In genomic region chr7:100352984-100353684, GRCh38 we compare ENCODE assay signal across 15 cellular contexts. TPM values are rescaled to one million over a fixed set of nuclear protein-coding genes. Genes with fewer than 3 reads are reported as not detected.
DNase-seq lines count a peak whose midpoint lies in the region; ATAC-seq and TF ChIP-seq lines count a peak whose summit lies in the region.
"Had no signal": no experiment of that assay in that cellular context is flagged by ENCODE, and none has a peak within 500 bp of the region (broad histone marks: within the 10 kb centered on the region; RNA-seq: fewer than 3 reads in every experiment).

No MANE protein-coding gene starts in this region.

- intact Hi-C loops in activated naive CD4-positive, alpha-beta T cell treated with anti-CD3 and anti-CD28 coated beads for 36 hours (cut with micrococcal nuclease), result no loop called here
- intact Hi-C loops in testis (cut with DNase I; ENCODE audit: low total_unique reads), result no loop called here

- peaks cover 28% of the 10 kb centered on the region for H3K4me1 Mint-ChIP-seq in activated naive CD4-positive, alpha-beta T cell treated with anti-CD3 and anti-CD28 coated beads for 36 hours (ENCODE audit: low read depth)
- H3K4me1 Mint-ChIP-seq in activated CD8-positive, alpha-beta T cell treated with anti-CD3 and anti-CD28 coated beads, Interleukin-2, amount 10 ng/mL, durations not matched to agents 7 days and 5 days (ENCODE audit: low read depth), result peaks cover 44% of the 10 kb centered on the region
- peaks cover 13 to 26% (median 20%) of the 10 kb centered on the region in 3 donors for H3K4me1 Mint-ChIP-seq in naive B cell
- H3K4me1 Mint-ChIP-seq in osteocyte (ENCODE audit: unreplicated experiment), result no peaks in the 10 kb centered on the region

- TF ChIP-seq POLR2A in testis (IDR thresholded peaks at IDR 0.05), result no peak

- DNase-seq in activated naive CD4-positive, alpha-beta T cell treated with anti-CD3 and anti-CD28 coated beads, Interleukin-2, amount 50 U/mL, for 72 hours (ENCODE audit: low spot score in 2 of 2), result no peak
- DNase-seq in activated naive CD4-positive, alpha-beta T cell treated with anti-CD3 and anti-CD28 coated beads for 36 hours, result no peak
- DNase-seq in activated CD8-positive, alpha-beta T cell treated with anti-CD3 and anti-CD28 coated beads, Interleukin-2, amount 10 ng/mL, durations not matched to agents 7 days and 5 days, result no peak
- DNase-seq in naive B cell, result no peak
- no peak for DNase-seq in testis
- DNase-seq in osteocyte (ENCODE audit: extremely low spot score, unreplicated experiment), result no peak
- no peak for DNase-seq in NCI-H510A treated with DMSO at 0.1 percent for 48 hours (lab: John Stamatoyannopoulos, UW)
- DNase-seq in COR-L47 (lab: John Stamatoyannopoulos, UW), result no peak
- DNase-seq: GF-D8, GOT3, NCI-H1694 treated with DMSO at 0.1 percent for 48 hours, NCI-H446 treated with DMSO at 0.1 percent for 48 hours, T-helper 9 cell had no signal

- peaks cover 0 to 7% of the 10 kb centered on the region in 2 donors for H3K36me3 Mint-ChIP-seq in activated naive CD4-positive, alpha-beta T cell treated with anti-CD3 and anti-CD28 coated beads, Interleukin-2, amount 50 U/mL, for 72 hours
- peaks cover 32% of the 10 kb centered on the region for H3K36me3 Mint-ChIP-seq in activated naive CD4-positive, alpha-beta T cell treated with anti-CD3 and anti-CD28 coated beads for 36 hours (ENCODE audit: low read depth)
- peaks cover 55% of the 10 kb centered on the region for H3K36me3 Mint-ChIP-seq in activated CD8-positive, alpha-beta T cell treated with anti-CD3 and anti-CD28 coated beads, Interleukin-2, amount 10 ng/mL, durations not matched to agents 7 days and 5 days (ENCODE audit: low read depth)
- H3K36me3 Mint-ChIP-seq in naive B cell, result peaks cover 0 to 21% of the 10 kb centered on the region in 2 donors
- peaks cover 18% of the 10 kb centered on the region for H3K36me3 Mint-ChIP-seq in osteocyte (ENCODE audit: unreplicated experiment)

- WGBS in testis, 2 donors, result 88 to 91% methylated on average over 9 to 16 of the region's 16 CpGs

- H3K36me3 ChIP-seq in testis (ENCODE audit: low read depth, missing control alignments), result no peaks in the 10 kb centered on the region

- H3K4me3 ChIP-seq in testis, result no peak overlapping the region

- H3K4me3 Mint-ChIP-seq in activated naive CD4-positive, alpha-beta T cell treated with anti-CD3 and anti-CD28 coated beads for 36 hours, result no peak overlapping the region
- peak overlapping the region; percentile 67 for H3K4me3 Mint-ChIP-seq in activated CD8-positive, alpha-beta T cell treated with anti-CD3 and anti-CD28 coated beads, Interleukin-2, amount 10 ng/mL, durations not matched to agents 7 days and 5 days
- peak overlapping the region in 2 of 8 donors; percentile 22 to 29 for H3K4me3 Mint-ChIP-seq in naive B cell
- H3K4me3 Mint-ChIP-seq in osteocyte (ENCODE audit: unreplicated experiment), result no peak overlapping the region

- TF ChIP-seq CTCF in testis (IDR thresholded peaks at IDR 0.05) (no peak), osteocyte (IDR thresholded peaks at IDR 0.05) (no peak)

- peak overlapping the region; percentile 75 to 92 for H3K27ac Mint-ChIP-seq in activated naive CD4-positive, alpha-beta T cell treated with anti-CD3 and anti-CD28 coated beads, Interleukin-2, amount 50 U/mL, for 72 hours
- H3K27ac Mint-ChIP-seq in activated naive CD4-positive, alpha-beta T cell treated with anti-CD3 and anti-CD28 coated beads for 36 hours, result no peak overlapping the region
- H3K27ac Mint-ChIP-seq in activated CD8-positive, alpha-beta T cell treated with anti-CD3 and anti-CD28 coated beads, Interleukin-2, amount 10 ng/mL, durations not matched to agents 7 days and 5 days, result peak overlapping the region; percentile 92
- H3K27ac Mint-ChIP-seq in naive B cell (peak overlapping the region in 4 of 6 donors; percentile 7 to 68 (median 46)), osteocyte (ENCODE audit: unreplicated experiment) (no peak overlapping the region)

- POLR2A ChIA-PET in activated CD8-positive, alpha-beta T cell treated with anti-CD3 and anti-CD28 coated beads, Interleukin-2, amount 10 ng/mL, durations not matched to agents 7 days and 5 days (lab: Charles Lee), result no interaction called here

- no peaks in the 10 kb centered on the region for H3K9me3 Mint-ChIP-seq in activated naive CD4-positive, alpha-beta T cell treated with anti-CD3 and anti-CD28 coated beads, Interleukin-2, amount 50 U/mL, for 72 hours
- no peaks in the 10 kb centered on the region for H3K9me3 Mint-ChIP-seq in activated naive CD4-positive, alpha-beta T cell treated with anti-CD3 and anti-CD28 coated beads for 36 hours
- no peaks in the 10 kb centered on the region for H3K9me3 Mint-ChIP-seq in activated CD8-positive, alpha-beta T cell treated with anti-CD3 and anti-CD28 coated beads, Interleukin-2, amount 10 ng/mL, durations not matched to agents 7 days and 5 days (ENCODE audit: insufficient read depth)
- no peaks in the 10 kb centered on the region for H3K9me3 Mint-ChIP-seq in naive B cell
- H3K9me3 Mint-ChIP-seq in osteocyte (ENCODE audit: unreplicated experiment), result no peaks in the 10 kb centered on the region

- H3K4me1 ChIP-seq in testis, result peaks cover 13% of the 10 kb centered on the region

- no peaks in the 10 kb centered on the region for H3K27me3 Mint-ChIP-seq in activated naive CD4-positive, alpha-beta T cell treated with anti-CD3 and anti-CD28 coated beads for 36 hours (ENCODE audit: low read depth)
- H3K27me3 Mint-ChIP-seq in activated CD8-positive, alpha-beta T cell treated with anti-CD3 and anti-CD28 coated beads, Interleukin-2, amount 10 ng/mL, durations not matched to agents 7 days and 5 days (ENCODE audit: low read depth), result no peaks in the 10 kb centered on the region
- no peaks in the 10 kb centered on the region for H3K27me3 Mint-ChIP-seq in naive B cell
- no peaks in the 10 kb centered on the region for H3K27me3 Mint-ChIP-seq in osteocyte (ENCODE audit: unreplicated experiment)

- H3K9me3 ChIP-seq in testis, result no peaks in the 10 kb centered on the region

- CTCF ChIA-PET in activated naive CD4-positive, alpha-beta T cell treated with anti-CD3 and anti-CD28 coated beads for 36 hours (lab: Charles Lee), result interaction anchor here (1.4 kb wide), 1 partner anchor 54 kb away, joined by 4 read pairs; no protein-coding TSS in a partner anchor
- CTCF ChIA-PET in activated CD8-positive, alpha-beta T cell treated with anti-CD3 and anti-CD28 coated beads, Interleukin-2, amount 10 ng/mL, durations not matched to agents 7 days and 5 days (lab: Charles Lee), result no interaction called here

- H3K27ac ChIP-seq in testis, result peak overlapping the region; percentile 39 to 53

- no peaks in the 10 kb centered on the region for H3K27me3 ChIP-seq in testis

- ATAC-seq in activated naive CD4-positive, alpha-beta T cell treated with anti-CD3 and anti-CD28 coated beads, Interleukin-2, amount 50 U/mL, for 72 hours, result peak; percentile 8 to 14
- no peak for ATAC-seq in activated CD8-positive, alpha-beta T cell treated with anti-CD3 and anti-CD28 coated beads, Interleukin-2, amount 10 ng/mL, durations not matched to agents 7 days and 5 days
- ATAC-seq in naive B cell (ENCODE audit: low read depth in 2 of 2), result no peak

RNA-seq across cellular contexts. Expression of gene PILRB, which starts 4.8 kb away (rescaled TPM):
- 100 to 1,000 TPM in 1 of 2 donors, 10 to 100 TPM in 1; 41.0 to 103 TPM for total RNA-seq in activated naive CD4-positive, alpha-beta T cell treated with anti-CD3 and anti-CD28 coated beads, Interleukin-2, amount 50 U/mL, for 72 hours
- total RNA-seq in activated naive CD4-positive, alpha-beta T cell treated with anti-CD3 and anti-CD28 coated beads for 36 hours, result 10 to 100 TPM; 30.5 to 31.4 TPM
- total RNA-seq in activated CD8-positive, alpha-beta T cell treated with anti-CD3 and anti-CD28 coated beads, Interleukin-2, amount 10 ng/mL, durations not matched to agents 7 days and 5 days, result 10 to 100 TPM; 75.7 to 77.2 TPM
- polyA plus RNA-seq in naive B cell (ENCODE audit: low read depth in 6 of 6), result 10 to 100 TPM in 2 of 6 donors, 1 to 10 TPM in 4; 3.5 to 28.7 (median 7.0) TPM
- 100 to 1,000 TPM; 155 to 258 TPM for total RNA-seq in testis
- 126 TPM for polyA plus RNA-seq in testis (ENCODE audit: insufficient read depth, low read depth, low replicate concordance)
- total RNA-seq in osteocyte, result 31.7 and 38.7 TPM in 2 replicates

RNA-seq across cellular contexts. Expression of gene PILRA, which starts 20.2 kb away (rescaled TPM):
- total RNA-seq in activated naive CD4-positive, alpha-beta T cell treated with anti-CD3 and anti-CD28 coated beads, Interleukin-2, amount 50 U/mL, for 72 hours, result 10 to 100 TPM in 1 of 2 donors, under 1 TPM in 1; 0.84 to 11.5 TPM
- total RNA-seq in activated naive CD4-positive, alpha-beta T cell treated with anti-CD3 and anti-CD28 coated beads for 36 hours, result under 1 TPM; 0.27 to 0.29 TPM
- 10 to 100 TPM in 1 of 2 experiments, 1 to 10 TPM in 1; 8.1 to 11.5 TPM for total RNA-seq in activated CD8-positive, alpha-beta T cell treated with anti-CD3 and anti-CD28 coated beads, Interleukin-2, amount 10 ng/mL, durations not matched to agents 7 days and 5 days
- polyA plus RNA-seq in naive B cell (ENCODE audit: low read depth in 6 of 6) (1 to 10 TPM in 1 of 6 donors, under 1 TPM in 4, not detected in 1; 0.53 to 1.8 (median 0.53) TPM), testis (ENCODE audit: insufficient read depth, low read depth, low replicate concordance) (16.3 TPM)
- total RNA-seq in testis (10 to 100 TPM; 12.0 to 18.0 TPM), osteocyte (1.8 and 2.5 TPM in 2 replicates)

RNA-seq across cellular contexts. Expression of gene SPDYE3, which starts 45.6 kb away (rescaled TPM):
- total RNA-seq in activated naive CD4-positive, alpha-beta T cell treated with anti-CD3 and anti-CD28 coated beads, Interleukin-2, amount 50 U/mL, for 72 hours, result not detected
- not detected for total RNA-seq in activated naive CD4-positive, alpha-beta T cell treated with anti-CD3 and anti-CD28 coated beads for 36 hours
- total RNA-seq in activated CD8-positive, alpha-beta T cell treated with anti-CD3 and anti-CD28 coated beads, Interleukin-2, amount 10 ng/mL, durations not matched to agents 7 days and 5 days, result not detected
- polyA plus RNA-seq in naive B cell (ENCODE audit: low read depth in 6 of 6) (10 to 100 TPM in 1 of 6 donors, 1 to 10 TPM in 5; 5.0 to 10.3 (median 8.5) TPM), testis (ENCODE audit: insufficient read depth, low read depth, low replicate concordance) (3.9 TPM)
- total RNA-seq in testis (1 to 10 TPM; 2.8 to 5.7 TPM), osteocyte (not detected in 2 replicates)
- total RNA-seq: lower leg skin, pulmonary artery endothelial cell had no signal

Comparison
In these comparisons a context has a peak if more than half of its experiments do, and no peak if none do; other contexts are left out.
1. H3K27ac Mint-ChIP-seq: peak in activated naive CD4-positive, alpha-beta T cell treated with anti-CD3 and anti-CD28 coated beads, Interleukin-2, amount 50 U/mL, for 72 hours (2 of 2), activated CD8-positive, alpha-beta T cell treated with anti-CD3 and anti-CD28 coated beads, Interleukin-2, amount 10 ng/mL, durations not matched to agents 7 days and 5 days (single experiment) and naive B cell (4 of 6); none in activated naive CD4-positive, alpha-beta T cell treated with anti-CD3 and anti-CD28 coated beads for 36 hours (single experiment) and osteocyte (single experiment).
2. ATAC-seq: peak in activated naive CD4-positive, alpha-beta T cell treated with anti-CD3 and anti-CD28 coated beads, Interleukin-2, amount 50 U/mL, for 72 hours (2 of 2); none in activated CD8-positive, alpha-beta T cell treated with anti-CD3 and anti-CD28 coated beads, Interleukin-2, amount 10 ng/mL, durations not matched to agents 7 days and 5 days (single experiment) and naive B cell (0 of 2).